In the genomic region with DNA sequence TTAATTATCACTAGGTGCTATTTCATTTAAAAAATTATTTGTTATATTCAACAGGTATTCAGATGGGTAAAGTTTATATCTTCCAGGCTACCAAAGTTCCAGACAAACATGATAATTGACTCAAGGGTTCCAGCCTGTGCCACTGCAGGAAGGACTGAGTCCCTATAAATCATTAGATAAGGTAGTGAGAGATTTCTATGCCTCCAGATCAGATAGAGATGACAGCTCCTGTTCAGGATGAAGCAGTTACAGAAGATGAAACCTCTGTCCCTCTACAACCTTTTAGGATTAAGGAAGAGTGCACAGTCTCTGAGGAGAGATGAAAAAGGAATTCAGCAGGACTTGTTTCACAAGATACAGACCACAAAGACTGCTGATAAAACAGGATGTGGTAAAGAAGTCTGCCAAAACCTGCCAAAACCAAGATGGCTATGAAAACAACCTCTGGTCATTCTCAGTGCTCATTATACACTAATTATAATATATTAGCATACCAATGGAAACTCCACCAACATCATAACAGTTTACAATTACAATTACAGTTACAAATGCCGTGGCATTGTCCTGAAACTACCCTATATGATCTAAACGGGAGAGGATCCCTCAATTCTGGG, we compare ENCODE assay signal across 1 cellular context.
TF ChIP-seq lines count a peak whose summit lies in the region.

No MANE protein-coding gene starts in this region.

TF ChIP-seq in GM23338, 12 proteins besides CTCF, POLR2A, EP300 and RAD21:
- TF ChIP-seq ZNF462 (CRISPR knock-in tag; IDR thresholded peaks at IDR 0.05) = no peak
- no peak for TF ChIP-seq CREB1 (CRISPR knock-in tag; IDR thresholded peaks at IDR 0.05; ENCODE audit: low read depth)
- TF ChIP-seq, protein P1, sequence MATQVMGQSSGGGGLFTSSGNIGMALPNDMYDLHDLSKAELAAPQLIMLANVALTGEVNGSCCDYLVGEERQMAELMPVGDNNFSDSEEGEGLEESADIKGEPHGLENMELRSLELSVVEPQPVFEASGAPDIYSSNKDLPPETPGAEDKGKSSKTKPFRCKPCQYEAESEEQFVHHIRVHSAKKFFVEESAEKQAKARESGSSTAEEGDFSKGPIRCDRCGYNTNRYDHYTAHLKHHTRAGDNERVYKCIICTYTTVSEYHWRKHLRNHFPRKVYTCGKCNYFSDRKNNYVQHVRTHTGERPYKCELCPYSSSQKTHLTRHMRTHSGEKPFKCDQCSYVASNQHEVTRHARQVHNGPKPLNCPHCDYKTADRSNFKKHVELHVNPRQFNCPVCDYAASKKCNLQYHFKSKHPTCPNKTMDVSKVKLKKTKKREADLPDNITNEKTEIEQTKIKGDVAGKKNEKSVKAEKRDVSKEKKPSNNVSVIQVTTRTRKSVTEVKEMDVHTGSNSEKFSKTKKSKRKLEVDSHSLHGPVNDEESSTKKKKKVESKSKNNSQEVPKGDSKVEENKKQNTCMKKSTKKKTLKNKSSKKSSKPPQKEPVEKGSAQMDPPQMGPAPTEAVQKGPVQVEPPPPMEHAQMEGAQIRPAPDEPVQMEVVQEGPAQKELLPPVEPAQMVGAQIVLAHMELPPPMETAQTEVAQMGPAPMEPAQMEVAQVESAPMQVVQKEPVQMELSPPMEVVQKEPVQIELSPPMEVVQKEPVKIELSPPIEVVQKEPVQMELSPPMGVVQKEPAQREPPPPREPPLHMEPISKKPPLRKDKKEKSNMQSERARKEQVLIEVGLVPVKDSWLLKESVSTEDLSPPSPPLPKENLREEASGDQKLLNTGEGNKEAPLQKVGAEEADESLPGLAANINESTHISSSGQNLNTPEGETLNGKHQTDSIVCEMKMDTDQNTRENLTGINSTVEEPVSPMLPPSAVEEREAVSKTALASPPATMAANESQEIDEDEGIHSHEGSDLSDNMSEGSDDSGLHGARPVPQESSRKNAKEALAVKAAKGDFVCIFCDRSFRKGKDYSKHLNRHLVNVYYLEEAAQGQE (IDR thresholded peaks at IDR 0.05; ENCODE audit: unreplicated experiment) = no peak
- no peak for TF ChIP-seq POLR2AphosphoS5 (IDR thresholded peaks at IDR 0.05; ENCODE audit: low read depth)
- no peak for TF ChIP-seq STAT1 (IDR thresholded peaks at IDR 0.05; ENCODE audit: unreplicated experiment)
- TF ChIP-seq JUNB (IDR thresholded peaks at IDR 0.05; ENCODE audit: unreplicated experiment) = no peak
- no peak for TF ChIP-seq ZNF331 (CRISPR knock-in tag; IDR thresholded peaks at IDR 0.05; ENCODE audit: low read depth)
- no peak for TF ChIP-seq EZH2 (IDR thresholded peaks at IDR 0.05; ENCODE audit: low read depth, unreplicated experiment)
- TF ChIP-seq, protein P2, sequence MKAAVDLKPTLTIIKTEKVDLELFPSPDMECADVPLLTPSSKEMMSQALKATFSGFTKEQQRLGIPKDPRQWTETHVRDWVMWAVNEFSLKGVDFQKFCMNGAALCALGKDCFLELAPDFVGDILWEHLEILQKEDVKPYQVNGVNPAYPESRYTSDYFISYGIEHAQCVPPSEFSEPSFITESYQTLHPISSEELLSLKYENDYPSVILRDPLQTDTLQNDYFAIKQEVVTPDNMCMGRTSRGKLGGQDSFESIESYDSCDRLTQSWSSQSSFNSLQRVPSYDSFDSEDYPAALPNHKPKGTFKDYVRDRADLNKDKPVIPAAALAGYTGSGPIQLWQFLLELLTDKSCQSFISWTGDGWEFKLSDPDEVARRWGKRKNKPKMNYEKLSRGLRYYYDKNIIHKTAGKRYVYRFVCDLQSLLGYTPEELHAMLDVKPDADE (IDR thresholded peaks at IDR 0.05) = no peak
- no peak for TF ChIP-seq ZNF114 (CRISPR knock-in tag; IDR thresholded peaks at IDR 0.05)
- no peak for TF ChIP-seq NANOG (IDR thresholded peaks at IDR 0.05; ENCODE audit: borderline replicate concordance)
- no peak for TF ChIP-seq EZH2phosphoT487 (IDR thresholded peaks at IDR 0.05; ENCODE audit: unreplicated experiment)
